In the genomic region with DNA sequence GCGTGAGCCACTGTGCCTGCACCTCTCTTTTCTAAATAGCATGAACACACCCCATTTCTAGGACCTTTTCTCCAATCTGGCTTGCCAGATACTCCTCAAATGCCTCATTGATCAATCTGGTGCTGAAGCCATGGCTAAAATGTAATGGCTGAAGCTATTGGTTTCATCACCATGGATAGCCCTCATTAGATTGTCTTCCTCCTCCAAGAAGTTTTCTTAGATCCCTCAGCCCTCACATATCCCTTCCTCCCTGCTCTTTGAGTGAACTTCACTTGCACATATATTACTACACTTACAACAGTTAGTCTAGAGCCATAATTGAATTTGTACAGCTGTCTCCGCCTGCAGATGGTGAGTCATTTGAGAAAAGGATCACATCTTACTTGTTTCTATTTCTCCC, we compare ENCODE assay signal across 24 cellular contexts.
"Had no signal": no experiment of that assay in that cellular context is flagged by ENCODE, and none has a peak within 500 bp of the region (broad histone marks: within the 10 kb centered on the region; RNA-seq: fewer than 3 reads in every experiment).

No MANE protein-coding gene starts in this region.

- DNase-seq: naive thymus-derived CD4-positive, alpha-beta T cell; natural killer cell; occipital lobe; ovary; posterior cingulate gyrus; psoas muscle; right cardiac atrium; right lobe of liver; sigmoid colon; small intestine; stimulated activated CD4-positive, alpha-beta T cell treated with anti-CD3 and anti-CD28 coated beads, Interleukin-15, amount 100 ng/mL, for 24 hours; stimulated activated CD4-positive, alpha-beta T cell treated with anti-CD3 and anti-CD28 coated beads, Interleukin-2, amount 100 ng/mL, for 24 hours; stimulated activated CD4-positive, alpha-beta T cell treated with anti-CD3 and anti-CD28 coated beads, Interleukin-2, amount 100 ng/mL, for 48 hours; stimulated activated CD4-positive, alpha-beta T cell treated with anti-CD3 and anti-CD28 coated beads, Interleukin-4, amount 100 ng/mL, for 24 hours; stimulated activated naive B cell treated with anti-CD40 and anti-IgM and Interleukin-4, amounts not matched to agents 10 μg/mL and 1 μg/mL and 100 μg/mL, for 72 hours; stimulated activated naive CD4-positive, alpha-beta T cell treated with Interleukin-2 at 50 U/mL for 16 hours; stimulated activated naive CD8-positive, alpha-beta T cell treated with anti-CD3 and anti-CD28 coated beads, Interleukin-15, amount 100 ng/mL, for 72 hours; substantia nigra; testis; tibial artery; transverse colon; upper lobe of left lung; uterus had no signal

- ATAC-seq: naive thymus-derived CD4-positive, alpha-beta T cell; natural killer cell; psoas muscle; right cardiac atrium; right lobe of liver; stimulated activated effector memory CD8-positive, alpha-beta T cell treated with anti-CD3 and anti-CD28 coated beads, Interleukin-12 subunit alpha, Interleukin-12 subunit beta, amount 100 ng/mL, for 72 hours; stimulated activated naive B cell treated with anti-CD40 and anti-IgM and Interleukin-4, amounts not matched to agents 10 μg/mL and 1 μg/mL and 100 μg/mL, for 72 hours; stimulated activated naive CD8-positive, alpha-beta T cell treated with anti-CD3 and anti-CD28 coated beads, Interleukin-15, amount 100 ng/mL, for 72 hours had no signal
